In the genomic region with DNA sequence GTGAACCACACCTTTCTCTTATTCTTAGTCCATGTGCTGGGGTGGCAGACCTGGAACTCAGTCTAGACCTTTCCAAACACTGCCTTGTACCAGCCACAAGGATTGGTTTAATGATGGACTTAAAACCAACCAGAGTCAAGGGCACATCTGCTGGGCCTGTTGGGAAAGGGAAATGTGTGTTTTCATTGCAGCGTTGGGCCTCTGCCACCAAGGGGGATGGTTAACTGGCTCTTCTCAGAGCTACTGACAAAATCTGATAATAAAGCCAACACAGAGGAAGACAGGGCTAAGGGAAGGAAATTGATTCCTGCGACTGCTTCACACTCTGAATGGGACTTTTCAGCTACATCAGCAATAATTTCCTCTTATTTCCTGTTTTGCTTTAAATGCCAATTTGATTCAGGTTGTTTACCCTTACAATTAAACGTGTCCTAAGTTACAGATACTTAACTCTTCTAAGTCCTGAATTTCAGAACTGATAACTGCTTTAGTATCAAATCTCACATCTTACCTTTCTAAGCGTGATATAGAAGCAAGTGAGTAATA, we compare ENCODE assay signal across 28 cellular contexts.
"Had no signal": no experiment of that assay in that cellular context is flagged by ENCODE, and none has a peak within 500 bp of the region (broad histone marks: within the 10 kb centered on the region; RNA-seq: fewer than 3 reads in every experiment).

No MANE protein-coding gene starts in this region.

- H3K4me2 ChIP-seq: PC-9 had no signal

- FAIRE-seq: TTC549 had no signal

- H3K27me3 ChIP-seq: ascending aorta, cardiac muscle cell, MG63 had no signal

- H3K27me3 Mint-ChIP-seq: activated CD4-positive, alpha-beta T cell treated with anti-CD3 and anti-CD28 coated beads, Interleukin-2, amount 10 ng/mL, durations not matched to agents 24 days and 14 days; activated CD8-positive, alpha-beta T cell treated with anti-CD3 and anti-CD28 coated beads for 36 hours; activated naive CD8-positive, alpha-beta T cell treated with anti-CD3 and anti-CD28 coated beads, Interleukin-2, amount 10 ng/mL, durations not matched to agents 7 days and 5 days; activated T-helper 17 cell treated with anti-CD3 and anti-CD28 coated beads, Interleukin-2, amount 50 U/mL, for 72 hours; central memory CD8-positive, alpha-beta T cell had no signal

- ATAC-seq: activated CD8-positive, alpha-beta T cell treated with anti-CD3 and anti-CD28 coated beads for 36 hours; activated T-cell treated with anti-CD3 and anti-CD28 coated beads, Interleukin-2, amount 50 U/mL, for 72 hours; activated T-helper 17 cell treated with anti-CD3 and anti-CD28 coated beads, Interleukin-2, amount 50 U/mL, for 72 hours had no signal

- H2AFZ ChIP-seq: PC-9 had no signal

- H3K4me1 Mint-ChIP-seq: activated CD4-positive, alpha-beta T cell treated with anti-CD3 and anti-CD28 coated beads, Interleukin-2, amount 10 ng/mL, durations not matched to agents 24 days and 14 days; activated naive CD8-positive, alpha-beta T cell treated with anti-CD3 and anti-CD28 coated beads, Interleukin-2, amount 10 ng/mL, durations not matched to agents 7 days and 5 days; activated T-helper 17 cell treated with anti-CD3 and anti-CD28 coated beads, Interleukin-2, amount 50 U/mL, for 72 hours; central memory CD8-positive, alpha-beta T cell had no signal

- H3K4me3 ChIP-seq: ascending aorta, cardiac muscle cell, MG63, PC-9 had no signal

- H3K4me1 ChIP-seq: ascending aorta had no signal

- DNase-seq: activated CD4-positive, alpha-beta T cell treated with anti-CD3 and anti-CD28 coated beads, Interleukin-2, amount 10 ng/mL, durations not matched to agents 24 days and 14 days; activated CD4-positive, alpha-beta T cell treated with anti-CD3 and anti-CD28 coated beads, Interleukin-2, amount 50 U/mL, for 4 hours; activated CD8-positive, alpha-beta T cell treated with anti-CD3 and anti-CD28 coated beads for 36 hours; activated effector memory CD4-positive, alpha-beta T cell treated with anti-CD3 and anti-CD28 coated beads, Interleukin-2, amount 50 U/mL, for 16 hours; activated naive CD4-positive, alpha-beta T cell; activated naive CD4-positive, alpha-beta T cell treated with anti-CD3 and anti-CD28 coated beads, Interleukin-2, amount 50 U/mL, for 16 hours; activated naive CD8-positive, alpha-beta T cell treated with anti-CD3 and anti-CD28 coated beads, Interleukin-2, amount 10 ng/mL, durations not matched to agents 7 days and 5 days; activated T-cell treated with anti-CD3 and anti-CD28 coated beads, Interleukin-2, amount 50 U/mL, for 1 hour; activated T-cell treated with anti-CD3 and anti-CD28 coated beads, Interleukin-2, amount 50 U/mL, for 72 hours; amygdala; MG63; NCI-H1048; NCI-H1105 treated with DMSO at 0.1 percent for 48 hours; NCI-H1436; NCI-H1694 treated with DMSO at 0.1 percent for 48 hours; NCI-H2029; NCI-H2171; NCI-H510A; NCI-H526; NCI-H748 treated with DMSO at 0.1 percent for 48 hours; NK-92 treated with Interleukin-12 subunit alpha and Interleukin-12 subunit beta, amount 100 ng/mL, for 24 hours; PC-9; Right ventricle myocardium superior had no signal

- H3K36me3 ChIP-seq: ascending aorta, cardiac muscle cell, MG63 had no signal

- H3K4me3 Mint-ChIP-seq: activated CD4-positive, alpha-beta T cell treated with anti-CD3 and anti-CD28 coated beads, Interleukin-2, amount 10 ng/mL, durations not matched to agents 24 days and 14 days; activated CD8-positive, alpha-beta T cell treated with anti-CD3 and anti-CD28 coated beads for 36 hours; activated naive CD8-positive, alpha-beta T cell treated with anti-CD3 and anti-CD28 coated beads, Interleukin-2, amount 10 ng/mL, durations not matched to agents 7 days and 5 days; activated T-cell treated with anti-CD3 and anti-CD28 coated beads, Interleukin-2, amount 50 U/mL, for 72 hours; activated T-helper 17 cell treated with anti-CD3 and anti-CD28 coated beads, Interleukin-2, amount 50 U/mL, for 72 hours; central memory CD8-positive, alpha-beta T cell had no signal

- H3K27ac Mint-ChIP-seq: activated CD4-positive, alpha-beta T cell treated with anti-CD3 and anti-CD28 coated beads, Interleukin-2, amount 10 ng/mL, durations not matched to agents 24 days and 14 days; activated CD8-positive, alpha-beta T cell treated with anti-CD3 and anti-CD28 coated beads for 36 hours; activated naive CD8-positive, alpha-beta T cell treated with anti-CD3 and anti-CD28 coated beads, Interleukin-2, amount 10 ng/mL, durations not matched to agents 7 days and 5 days; activated T-cell treated with anti-CD3 and anti-CD28 coated beads, Interleukin-2, amount 50 U/mL, for 72 hours; activated T-helper 17 cell treated with anti-CD3 and anti-CD28 coated beads, Interleukin-2, amount 50 U/mL, for 72 hours had no signal

- H3K27ac ChIP-seq: ascending aorta, cardiac muscle cell, PC-9 had no signal

- H3K9me3 ChIP-seq: ascending aorta, MG63 had no signal

- H3K36me3 Mint-ChIP-seq: activated naive CD8-positive, alpha-beta T cell treated with anti-CD3 and anti-CD28 coated beads, Interleukin-2, amount 10 ng/mL, durations not matched to agents 7 days and 5 days had no signal
